In genomic region chr14:102592969-102593840, GRCh38 we compare ENCODE assay signal across 8 cellular contexts. TPM values are rescaled to one million over a fixed set of nuclear protein-coding genes. Genes with fewer than 3 reads are reported as not detected.
DNase-seq lines count a peak whose midpoint lies in the region; ATAC-seq lines count a peak whose summit lies in the region.

No MANE protein-coding gene starts in this region.

- peak overlapping the region; percentile 77 to 90 (median 83) for H3K4me3 Mint-ChIP-seq in CD8-positive, alpha-beta memory T cell
- peak overlapping the region; percentile 84 to 90 (median 87) for H3K4me3 Mint-ChIP-seq in IgD-negative memory B cell

- peak; percentile 39 to 74 (median 56) for DNase-seq in CD8-positive, alpha-beta memory T cell
- peak; percentile 40 for DNase-seq in activated CD4-positive, CD25-positive, alpha-beta regulatory T cell treated with anti-CD3 and anti-CD28 coated beads, Interleukin-2, amount 50 U/mL, for 16 hours (ENCODE audit: low read depth, low spot score)
- DNase-seq in cerebellum (ENCODE audit: low spot score): peak; percentile 21
- DNase-seq in left lobe of liver (ENCODE audit: low spot score): peak; percentile 66
- DNase-seq in stimulated activated CD4-positive, alpha-beta T cell treated with anti-CD3 and anti-CD28 coated beads, Interleukin-2, amount 100 ng/mL, for 48 hours: peak; percentile 30 to 35
- no peak for DNase-seq in DMS153 (lab: John Stamatoyannopoulos, UW)

- peak; percentile 19 for ATAC-seq in GM21360 (IDR thresholded peaks at IDR 0.05; ENCODE audit: unreplicated experiment)
- peak; percentile 4 for ATAC-seq in left lobe of liver

- H3K9me3 Mint-ChIP-seq in CD8-positive, alpha-beta memory T cell: no peaks in the 10 kb centered on the region
- no peaks in the 10 kb centered on the region for H3K9me3 Mint-ChIP-seq in IgD-negative memory B cell

- H3K4me1 Mint-ChIP-seq in CD8-positive, alpha-beta memory T cell: peaks cover 20 to 23% (median 22%) of the 10 kb centered on the region in 3 donors
- H3K4me1 Mint-ChIP-seq in IgD-negative memory B cell: peaks cover 7 to 23% (median 14%) of the 10 kb centered on the region in 3 donors

- H3K27me3 ChIP-seq in CD8-positive, alpha-beta memory T cell (ENCODE audit: insufficient read depth, low read length, poor library complexity, severe bottlenecking): no peaks in the 10 kb centered on the region

- peaks cover 0 to 6% (median 0%) of the 10 kb centered on the region in 3 donors for H3K36me3 Mint-ChIP-seq in CD8-positive, alpha-beta memory T cell
- no peaks in the 10 kb centered on the region for H3K36me3 Mint-ChIP-seq in IgD-negative memory B cell

- H3K27me3 Mint-ChIP-seq in CD8-positive, alpha-beta memory T cell: peaks cover 0 to 2% of the 10 kb centered on the region in 2 donors
- no peaks in the 10 kb centered on the region for H3K27me3 Mint-ChIP-seq in IgD-negative memory B cell

- peak overlapping the region; percentile 26 to 95 (median 82) for H3K27ac Mint-ChIP-seq in CD8-positive, alpha-beta memory T cell
- peak overlapping the region; percentile 87 to 95 (median 94) for H3K27ac Mint-ChIP-seq in IgD-negative memory B cell

- H3K27ac ChIP-seq in CD8-positive, alpha-beta memory T cell (ENCODE audit: low read depth, low read length): peak overlapping the region; percentile 54

- CTCF ChIA-PET in CD8-positive, alpha-beta memory T cell (lab: Charles Lee): interaction anchor here (1.8 to 2.0 kb wide), 2 partner anchors 11 to 101 kb away, joined by 4 to 10 read pairs; no protein-coding TSS in a partner anchor

- H3K36me3 ChIP-seq in CD8-positive, alpha-beta memory T cell (ENCODE audit: insufficient read depth, low read length): no peaks in the 10 kb centered on the region

- POLR2A ChIA-PET in CD8-positive, alpha-beta memory T cell (lab: Charles Lee): no interaction called here

- H3K4me3 ChIP-seq in CD8-positive, alpha-beta memory T cell (ENCODE audit: low read length): peak overlapping the region; percentile 74

- peaks cover 25% of the 10 kb centered on the region for H3K4me1 ChIP-seq in CD8-positive, alpha-beta memory T cell (ENCODE audit: insufficient read depth, low read length)

- H3K9me3 ChIP-seq in CD8-positive, alpha-beta memory T cell (ENCODE audit: low read length): no peaks in the 10 kb centered on the region

RNA-seq across cellular contexts. Expression of gene RCOR1, which starts 0.8 kb away (rescaled TPM):
- total RNA-seq in CD8-positive, alpha-beta memory T cell: 10 to 100 TPM; 14.5 to 14.9 TPM
- polyA plus RNA-seq in CD8-positive, alpha-beta memory T cell: 1.1 TPM
- polyA plus RNA-seq in IgD-negative memory B cell: 1.2 TPM
- total RNA-seq in cerebellum (15.6 TPM), left lobe of liver (8.9 TPM)
